8 cellular contexts compared by ENCODE assay signal in genomic region chr4:2418652-2419571, GRCh38. TPM values are rescaled to one million over a fixed set of nuclear protein-coding genes. Genes with fewer than 3 reads are reported as not detected.
DNase-seq lines count a peak whose midpoint lies in the region; ATAC-seq and TF ChIP-seq lines count a peak whose summit lies in the region.

CFAP99 (plus strand) TSS chr4:2418955.

- H3K27ac Mint-ChIP-seq in chondrocyte (ENCODE audit: unreplicated experiment), result peak within 1 kb of the TSS; percentile 76

- peaks cover 25% of the 10 kb centered on the region for H3K4me1 Mint-ChIP-seq in chondrocyte (ENCODE audit: low read depth)

- peak; percentile 90 to 92 for DNase-seq in AML-193 (lab: John Stamatoyannopoulos, UW)
- DNase-seq in GM19238 (ENCODE audit: insufficient read length, low spot score), result peak; percentile 97
- peak; percentile 90 for DNase-seq in NCI-H510A (lab: John Stamatoyannopoulos, UW)
- DNase-seq in activated CD4-positive, alpha-beta T cell treated with anti-CD3 and anti-CD28 coated beads for 24 hours (ENCODE audit: low read depth in 2 of 2), result peak; percentile 94 to 98
- DNase-seq in chondrocyte (ENCODE audit: low spot score), result peak; percentile 98
- peak; percentile 96 for DNase-seq in kidney tubule cell (ENCODE audit: low spot score)
- DNase-seq in stimulated activated CD4-positive, alpha-beta T cell treated with anti-CD3 and anti-CD28 coated beads, Interleukin-15, amount 100 ng/mL, for 48 hours (ENCODE audit: low read depth in 2 of 2), result peak; percentile 98

- H3K27me3 Mint-ChIP-seq in chondrocyte (ENCODE audit: low read depth), result peaks cover 46% of the 10 kb centered on the region

- TF ChIP-seq CTCF in chondrocyte (IDR thresholded peaks at IDR 0.05), result peak; percentile 47

- ATAC-seq in HG03432 (IDR thresholded peaks at IDR 0.05; ENCODE audit: unreplicated experiment), result peak; percentile 89

- H3K36me3 Mint-ChIP-seq in chondrocyte (ENCODE audit: low read depth), result peaks cover 3% of the 10 kb centered on the region

- H3K9me3 Mint-ChIP-seq in chondrocyte (ENCODE audit: low read depth), result no peaks in the 10 kb centered on the region

- peak within 1 kb of the TSS; percentile 83 for H3K4me3 Mint-ChIP-seq in chondrocyte (ENCODE audit: unreplicated experiment)

RNA-seq across cellular contexts. Expression of gene CFAP99, which starts in this region (rescaled TPM):
- total RNA-seq in chondrocyte, result not detected in 3 replicates

Comparison
In these comparisons a context has a peak if more than half of its experiments do, and no peak if none do; other contexts are left out.
1. Peak in every context shown above with its lines: DNase-seq and ATAC-seq.
2. Peak in DNase-seq in chondrocyte; RNA of the gene not detected or under 1 TPM.